ENCODE assay signal across 1 cellular context in the genomic region with DNA sequence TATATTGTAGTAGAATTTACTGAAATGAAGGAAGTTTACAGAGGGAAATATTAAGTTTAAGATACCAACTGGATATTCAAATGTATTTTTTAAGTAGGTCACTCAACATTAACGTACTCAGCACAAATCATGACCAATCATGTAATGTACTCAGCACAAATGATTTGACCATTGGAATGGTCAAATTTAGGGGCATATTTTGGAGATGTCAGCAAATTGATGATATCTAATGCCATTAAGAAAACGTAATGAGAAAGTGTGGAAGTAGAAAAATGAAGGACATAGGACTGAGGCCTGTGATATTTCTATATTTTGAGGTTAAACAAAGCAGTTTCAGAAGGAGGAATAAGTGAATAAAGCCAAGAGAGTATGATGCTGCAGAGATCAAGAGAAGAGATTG.
TF ChIP-seq lines count a peak whose summit lies in the region.

No MANE protein-coding gene starts in this region.

TF ChIP-seq in HepG2, 621 proteins besides CTCF, POLR2A, EP300 and RAD21 (continued from another document):
- TF ChIP-seq, protein P1, sequence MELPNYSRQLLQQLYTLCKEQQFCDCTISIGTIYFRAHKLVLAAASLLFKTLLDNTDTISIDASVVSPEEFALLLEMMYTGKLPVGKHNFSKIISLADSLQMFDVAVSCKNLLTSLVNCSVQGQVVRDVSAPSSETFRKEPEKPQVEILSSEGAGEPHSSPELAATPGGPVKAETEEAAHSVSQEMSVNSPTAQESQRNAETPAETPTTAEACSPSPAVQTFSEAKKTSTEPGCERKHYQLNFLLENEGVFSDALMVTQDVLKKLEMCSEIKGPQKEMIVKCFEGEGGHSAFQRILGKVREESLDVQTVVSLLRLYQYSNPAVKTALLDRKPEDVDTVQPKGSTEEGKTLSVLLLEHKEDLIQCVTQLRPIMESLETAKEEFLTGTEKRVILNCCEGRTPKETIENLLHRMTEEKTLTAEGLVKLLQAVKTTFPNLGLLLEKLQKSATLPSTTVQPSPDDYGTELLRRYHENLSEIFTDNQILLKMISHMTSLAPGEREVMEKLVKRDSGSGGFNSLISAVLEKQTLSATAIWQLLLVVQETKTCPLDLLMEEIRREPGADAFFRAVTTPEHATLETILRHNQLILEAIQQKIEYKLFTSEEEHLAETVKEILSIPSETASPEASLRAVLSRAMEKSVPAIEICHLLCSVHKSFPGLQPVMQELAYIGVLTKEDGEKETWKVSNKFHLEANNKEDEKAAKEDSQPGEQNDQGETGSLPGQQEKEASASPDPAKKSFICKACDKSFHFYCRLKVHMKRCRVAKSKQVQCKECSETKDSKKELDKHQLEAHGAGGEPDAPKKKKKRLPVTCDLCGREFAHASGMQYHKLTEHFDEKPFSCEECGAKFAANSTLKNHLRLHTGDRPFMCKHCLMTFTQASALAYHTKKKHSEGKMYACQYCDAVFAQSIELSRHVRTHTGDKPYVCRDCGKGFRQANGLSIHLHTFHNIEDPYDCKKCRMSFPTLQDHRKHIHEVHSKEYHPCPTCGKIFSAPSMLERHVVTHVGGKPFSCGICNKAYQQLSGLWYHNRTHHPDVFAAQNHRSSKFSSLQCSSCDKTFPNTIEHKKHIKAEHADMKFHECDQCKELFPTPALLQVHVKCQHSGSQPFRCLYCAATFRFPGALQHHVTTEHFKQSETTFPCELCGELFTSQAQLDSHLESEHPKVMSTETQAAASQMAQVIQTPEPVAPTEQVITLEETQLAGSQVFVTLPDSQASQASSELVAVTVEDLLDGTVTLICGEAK (IDR thresholded peaks at IDR 0.05), result no peak
- TF ChIP-seq, protein P1 (CRISPR knock-in tag; IDR thresholded peaks at IDR 0.05), result no peak
